18 cellular contexts compared by ENCODE assay signal in genomic region chr4:139239127-139239772, GRCh38. TPM values are rescaled to one million over a fixed set of nuclear protein-coding genes. Genes with fewer than 3 reads are reported as not detected.
DNase-seq lines count a peak whose midpoint lies in the region; ATAC-seq, FAIRE-seq and TF ChIP-seq lines count a peak whose summit lies in the region.
"Had no signal": no experiment of that assay in that cellular context is flagged by ENCODE, and none has a peak within 500 bp of the region (broad histone marks: within the 10 kb centered on the region; RNA-seq: fewer than 3 reads in every experiment).

No MANE protein-coding gene starts in this region.

- no peak for TF ChIP-seq POLR2A in HepG2 (IDR thresholded peaks at IDR 0.05; ENCODE audit: insufficient read depth in 1 of 2, low read depth in 2 of 2, low read length in 2 of 2)
- TF ChIP-seq POLR2A in right lobe of liver (IDR thresholded peaks at IDR 0.05): no peak
- TF ChIP-seq POLR2A in suprapubic skin (IDR thresholded peaks at IDR 0.05): no peak

- TF ChIP-seq CTCF in HepG2 (CRISPR knock-in tag; IDR thresholded peaks at IDR 0.05) (no peak), right lobe of liver (IDR thresholded peaks at IDR 0.05) (no peak), WTC11 (IDR thresholded peaks at IDR 0.05) (no peak), neural progenitor cell (IDR thresholded peaks at IDR 0.05) (no peak), suprapubic skin (IDR thresholded peaks at IDR 0.05) (no peak)

- no peak for FAIRE-seq in HepG2 (lab: Jason Lieb, UNC)
- FAIRE-seq: A204.1, GM12891 had no signal

- no peaks in the 10 kb centered on the region; a peak in 1 of 5 replicates for H3K27me3 ChIP-seq in HepG2 (ENCODE audit: control insufficient read depth in 1 of 2, insufficient read depth in 2 of 2, low read length in 2 of 2)
- no peaks in the 10 kb centered on the region for H3K27me3 ChIP-seq in right lobe of liver
- no peaks in the 10 kb centered on the region for H3K27me3 ChIP-seq in neural progenitor cell
- H3K27me3 ChIP-seq in suprapubic skin: no peaks in the 10 kb centered on the region

- H3K4me1 Mint-ChIP-seq in WTC11 (peaks cover 46% of the 10 kb centered on the region), neural progenitor cell (peaks cover 13% of the 10 kb centered on the region)
- H3K4me1 Mint-ChIP-seq in activated T-cell treated with anti-CD3 and anti-CD28 coated beads, Interleukin-2, amount 50 U/mL, for 4 hours (ENCODE audit: low read depth): peaks cover 3% of the 10 kb centered on the region

- H3K4me3 ChIP-seq in HepG2 (replicated peaks in 1 of 3; ENCODE audit: insufficient read depth in 1 of 3, low read depth in 2 of 3, low read length in 3 of 3) (no peak overlapping the region), right lobe of liver (no peak overlapping the region), neural progenitor cell (no peak overlapping the region), suprapubic skin (no peak overlapping the region)
- H3K4me3 ChIP-seq: GM23248 had no signal

- no peak overlapping the region for H3K4me3 Mint-ChIP-seq in WTC11
- no peak overlapping the region for H3K4me3 Mint-ChIP-seq in neural progenitor cell
- H3K4me3 Mint-ChIP-seq in activated T-cell treated with anti-CD3 and anti-CD28 coated beads, Interleukin-2, amount 50 U/mL, for 4 hours: no peak overlapping the region
- H3K4me3 Mint-ChIP-seq: B cell; CD4-positive, alpha-beta T cell had no signal

- DNase-seq in HepG2 (ENCODE audit: low spot score): no peak
- no peak for DNase-seq in right lobe of liver
- DNase-seq in WTC11 (ENCODE audit: low spot score): no peak
- no peak for DNase-seq in neural progenitor cell (ENCODE audit: low spot score)
- no peak for DNase-seq in activated T-cell treated with anti-CD3 and anti-CD28 coated beads, Interleukin-2, amount 50 U/mL, for 4 hours
- no peak for DNase-seq in suprapubic skin (ENCODE audit: low spot score in 2 of 2)
- DNase-seq in dermis blood vessel endothelial cell: no peak
- DNase-seq: C1 segment of cervical spinal cord; Calu3; CD4-positive, alpha-beta T cell; DMS 273 treated with DMSO at 0.1 percent for 48 hours; DMS79; GM23248; H7 had no signal

- H3K36me3 ChIP-seq in HepG2 (replicated peaks in 1 of 2; ENCODE audit: control insufficient read depth in 1 of 2, insufficient read depth in 2 of 2, low read length in 2 of 2) (no peaks in the 10 kb centered on the region), right lobe of liver (no peaks in the 10 kb centered on the region), neural progenitor cell (no peaks in the 10 kb centered on the region), suprapubic skin (no peaks in the 10 kb centered on the region)

- TF ChIP-seq RAD21 in HepG2 (CRISPR knock-in tag; IDR thresholded peaks at IDR 0.05): no peak

- POLR2A ChIA-PET in HepG2 (lab: Yijun Ruan, JAX): no interaction called here
- POLR2A ChIA-PET in WTC11 (lab: Charles Lee): interaction anchor here (0.6 kb wide), 1 partner anchor 30 kb away, joined by 3 read pairs; no protein-coding TSS in a partner anchor

- H3F3A ChIP-seq in neural progenitor cell (ENCODE audit: low read depth): peaks cover 3% of the 10 kb centered on the region

- H3K9me3 Mint-ChIP-seq in WTC11 (peaks cover 9% of the 10 kb centered on the region), neural progenitor cell (peaks cover 2% of the 10 kb centered on the region)
- peaks cover 8% of the 10 kb centered on the region for H3K9me3 Mint-ChIP-seq in activated T-cell treated with anti-CD3 and anti-CD28 coated beads, Interleukin-2, amount 50 U/mL, for 4 hours
- H3K9me3 Mint-ChIP-seq: CD4-positive, alpha-beta T cell had no signal

- H3K27ac ChIP-seq in HepG2 (ENCODE audit: extremely low read length, insufficient read depth, low read length): no peak overlapping the region
- no peak overlapping the region for H3K27ac ChIP-seq in right lobe of liver
- H3K27ac ChIP-seq in neural progenitor cell: no peak overlapping the region
- H3K27ac ChIP-seq in suprapubic skin: no peak overlapping the region
- H3K27ac ChIP-seq: GM23248 had no signal

- intact Hi-C loops in HepG2 (cut with micrococcal nuclease; ENCODE audit: unreplicated experiment) (no loop called here), right lobe of liver (cut with DNase I) (no loop called here)

- no peak overlapping the region for H2AFZ ChIP-seq in HepG2 (ENCODE audit: low read length)
- peak overlapping the region; percentile 85 for H2AFZ ChIP-seq in neural progenitor cell (replicated peaks)
- H2AFZ ChIP-seq: GM23248 had no signal

- H3K9me3 ChIP-seq in HepG2 (ENCODE audit: low read length) (no peaks in the 10 kb centered on the region), right lobe of liver (no peaks in the 10 kb centered on the region), neural progenitor cell (ENCODE audit: low read depth) (no peaks in the 10 kb centered on the region), suprapubic skin (no peaks in the 10 kb centered on the region)

- H3K4me2 ChIP-seq in HepG2 (ENCODE audit: low read depth, low read length): no peak overlapping the region
- no peak overlapping the region for H3K4me2 ChIP-seq in neural progenitor cell

- H4K20me1 ChIP-seq in HepG2 (ENCODE audit: insufficient read depth, low read length) (no peaks in the 10 kb centered on the region), neural progenitor cell (ENCODE audit: low read depth) (no peaks in the 10 kb centered on the region)

- no peaks in the 10 kb centered on the region for H3K27me3 Mint-ChIP-seq in WTC11 (ENCODE audit: low read depth)
- H3K27me3 Mint-ChIP-seq in neural progenitor cell (ENCODE audit: insufficient read depth, low read depth): peaks cover 3% of the 10 kb centered on the region
- no peaks in the 10 kb centered on the region for H3K27me3 Mint-ChIP-seq in activated T-cell treated with anti-CD3 and anti-CD28 coated beads, Interleukin-2, amount 50 U/mL, for 4 hours (ENCODE audit: low read depth)
- H3K27me3 Mint-ChIP-seq: B cell; CD4-positive, alpha-beta T cell had no signal

- H3K36me3 Mint-ChIP-seq in WTC11: peaks cover 16% of the 10 kb centered on the region
- no peaks in the 10 kb centered on the region for H3K36me3 Mint-ChIP-seq in neural progenitor cell
- H3K36me3 Mint-ChIP-seq in activated T-cell treated with anti-CD3 and anti-CD28 coated beads, Interleukin-2, amount 50 U/mL, for 4 hours (ENCODE audit: insufficient read depth): no peaks in the 10 kb centered on the region

- in situ Hi-C loops in HepG2 (cut with HindIII; ENCODE audit: extremely low pct_ligation_motif_present, low pct_unique_long_range_greater_than_20kb): no loop called here

- no TSS peak for BruUV-seq in HepG2 (replicated peaks; lab: Mats Ljungman, UMichigan)

- ATAC-seq in HepG2: no peak
- no peak for ATAC-seq in right lobe of liver
- no peak for ATAC-seq in WTC11
- no peak for ATAC-seq in activated T-cell treated with anti-CD3 and anti-CD28 coated beads, Interleukin-2, amount 50 U/mL, for 4 hours

- H3K79me2 ChIP-seq in HepG2 (ENCODE audit: insufficient read depth, low read length) (no peaks in the 10 kb centered on the region), neural progenitor cell (ENCODE audit: low read depth) (no peaks in the 10 kb centered on the region)

- H3K27ac Mint-ChIP-seq in WTC11 (peak overlapping the region; percentile 70; the same call in 1 of the 2 replicates), neural progenitor cell (no peak overlapping the region)
- H3K27ac Mint-ChIP-seq: B cell; CD4-positive, alpha-beta T cell had no signal

- WGBS in HepG2 (ENCODE audit: low lambda C conversion rate): 63% methylated on average over 7 of the region's 7 CpGs
- WGBS in right lobe of liver (ENCODE audit: insufficient coverage, low coverage, low lambda C conversion rate, missing lambda C conversion rate): 84% methylated on average over 6 of the region's 7 CpGs
- 82% methylated on average over 7 of the region's 7 CpGs for whole genome bisulfite sequencing in suprapubic skin

- peaks cover 48% of the 10 kb centered on the region for H3K4me1 ChIP-seq in HepG2 (ENCODE audit: insufficient read depth, low read length)
- H3K4me1 ChIP-seq in right lobe of liver: no peaks in the 10 kb centered on the region
- peaks cover 14% of the 10 kb centered on the region for H3K4me1 ChIP-seq in neural progenitor cell
- peaks cover 12% of the 10 kb centered on the region for H3K4me1 ChIP-seq in suprapubic skin

- TF ChIP-seq EP300 in HepG2 (IDR thresholded peaks at IDR 0.05; ENCODE audit: low read depth in 2 of 2, low read length in 2 of 2) (no peak), HepG2 (CRISPR knock-in tag; IDR thresholded peaks at IDR 0.05; ENCODE audit: borderline replicate concordance) (no peak), suprapubic skin (IDR thresholded peaks at IDR 0.05) (no peak)

- no peak overlapping the region for H3K9ac ChIP-seq in HepG2 (ENCODE audit: insufficient read depth, low read depth, low read length)
- no peak overlapping the region for H3K9ac ChIP-seq in neural progenitor cell
- H3K9ac ChIP-seq: GM23248 had no signal

- CTCF ChIA-PET in HepG2 (lab: Yijun Ruan, JAX; ENCODE audit: low intra/inter-chr PET ratio, low total read pairs): no interaction called here
- CTCF ChIA-PET in WTC11 (lab: Charles Lee): no interaction called here

RNA-seq across cellular contexts. Expression of gene MGARP, which starts 40.8 kb away (rescaled TPM):
- total RNA-seq in HepG2 (2016; rRNA removed; fragmentation: Illumina TruSeq; extraction: Trizol) (0.11 TPM in 1 of 2 replicates, not detected in the other), right lobe of liver (under 1 TPM in 2 of 6 experiments, not detected in 4; 0.20 to 0.43 TPM), WTC11 (2021) (4.6 to 7.5 TPM (median 6.2 TPM) in 3 replicates), neural progenitor cell (ENCODE audit: low replicate concordance) (2.5 and 5.1 TPM in 2 replicates), suprapubic skin (under 1 TPM in 2 of 4 donors, not detected in 2; 0.36 to 0.60 TPM), dermis blood vessel endothelial cell (0.68 and 2.9 TPM in 2 replicates)
- not detected in 2 replicates for total RNA-seq in HepG2 (2016; cell fraction: cytosol; rRNA removed; fragmentation: Illumina TruSeq; extraction: Trizol; ENCODE audit: low read depth)
- 0.18 and 0.26 TPM in 2 replicates for total RNA-seq in HepG2 (2016; cell fraction: insoluble cytoplasmic fraction; rRNA removed; fragmentation: Illumina TruSeq; extraction: Trizol)
- 0.21 TPM in 1 of 2 replicates, not detected in the other for total RNA-seq in HepG2 (2016; cell fraction: membrane; rRNA removed; fragmentation: Illumina TruSeq; extraction: Trizol)
- not detected in 2 replicates for total RNA-seq in HepG2 (2016; cell fraction: nucleus; rRNA removed; fragmentation: Illumina TruSeq; extraction: Trizol)
- 0.13 TPM in 2 replicates for polyA plus RNA-seq in HepG2 (2011; rRNA removed)
- 0.12 and 0.13 TPM in 2 replicates for polyA plus RNA-seq in HepG2 (2011; cell fraction: cytosol; rRNA removed)
- 0.09 TPM in 1 of 2 replicates, not detected in the other for polyA plus RNA-seq in HepG2 (2011; cell fraction: nucleus; rRNA removed)
- 0.17 and 0.20 TPM in 2 replicates for polyA plus RNA-seq in HepG2 (2012)
- polyA plus RNA-seq in HepG2 (2016; cell fraction: cytosol; fragmentation: Illumina TruSeq; extraction: Trizol; ENCODE audit: low read depth): not detected in 2 replicates
- polyA plus RNA-seq in HepG2 (2016; cell fraction: insoluble cytoplasmic fraction; fragmentation: Illumina TruSeq; extraction: Trizol; ENCODE audit: low read depth): not detected in 2 replicates
- not detected in 2 replicates for polyA plus RNA-seq in HepG2 (2016; cell fraction: membrane; fragmentation: Illumina TruSeq; extraction: Trizol; ENCODE audit: low read depth)
- polyA plus RNA-seq in HepG2 (2016; cell fraction: nucleus; fragmentation: Illumina TruSeq; extraction: Trizol; ENCODE audit: insufficient read depth, low read depth): not detected in 2 replicates
- polyA minus RNA-seq in HepG2 (2011; rRNA and poly(A)+ RNA removed; ENCODE audit: low replicate concordance): not detected in 2 replicates
- not detected in 2 replicates for polyA minus RNA-seq in HepG2 (2011; cell fraction: cytosol; rRNA and poly(A)+ RNA removed)
- not detected in 2 replicates for polyA minus RNA-seq in HepG2 (2011; cell fraction: nucleus; rRNA and poly(A)+ RNA removed)
- total RNA-seq in activated T-cell treated with anti-CD3 and anti-CD28 coated beads, Interleukin-2, amount 50 U/mL, for 4 hours: under 1 TPM in 1 of 3 donors, not detected in 2; 0.23 TPM
- total RNA-seq: B cell; Calu3; CD4-positive, alpha-beta T cell; G401 had no signal
